Comparison of ENCODE assay signal across 30 cellular contexts in genomic region chr1:31120783-31121180, GRCh38.
"Had no signal": no experiment of that assay in that cellular context is flagged by ENCODE, and none has a peak within 500 bp of the region (broad histone marks: within the 10 kb centered on the region; RNA-seq: fewer than 3 reads in every experiment).

No MANE protein-coding gene starts in this region.

- H3K27me3 ChIP-seq: brain microvascular endothelial cell, esophagus muscularis mucosa, neural progenitor cell, upper lobe of left lung had no signal

- DNase-seq: activated CD4-positive, alpha-beta T cell treated with anti-CD3 and anti-CD28 coated beads for 48 hours; activated CD4-positive, alpha-beta T cell treated with anti-CD3 and anti-CD28 coated beads, Interleukin-2, amount 50 U/mL, for 48 hours; activated CD8-positive, alpha-beta memory T cell treated with anti-CD3 and anti-CD28 coated beads, Interleukin-2, amount 50 U/mL, for 4 hours; activated gamma-delta T cell; activated naive CD4-positive, alpha-beta T cell treated with anti-CD3 and anti-CD28 coated beads, Interleukin-2, amount 50 U/mL, for 16 hours; activated T-cell treated with anti-CD3 and anti-CD28 coated beads, Interleukin-2, amount 50 U/mL, for 24 hours; amniotic stem cell; brain microvascular endothelial cell; central memory CD4-positive, alpha-beta T cell; foreskin melanocyte; hippocampal formation; immature natural killer cell; mesendoderm; natural killer cell; occipital lobe; right cardiac atrium; spleen; stimulated activated CD4-positive, alpha-beta T cell treated with anti-CD3 and anti-CD28 coated beads, Interleukin-2, amount 100 ng/mL, for 48 hours; stimulated activated naive CD8-positive, alpha-beta T cell treated with anti-CD3 and anti-CD28 coated beads, Interleukin-15, Interleukin-2, amounts not matched to agents 100 U/mL and 50 U/mL, for 24 hours; upper lobe of left lung; WERI-Rb-1 had no signal

- H3K79me2 ChIP-seq: parathyroid adenoma had no signal

- FAIRE-seq: astrocyte, endothelial cell of umbilical vein had no signal

- H2AFZ ChIP-seq: parathyroid adenoma had no signal

- H3K4me2 ChIP-seq: neural progenitor cell had no signal

- H3K9ac ChIP-seq: neural progenitor cell, parathyroid adenoma had no signal

- H3K4me1 ChIP-seq: parathyroid adenoma, spleen, upper lobe of left lung had no signal

- H3K27ac ChIP-seq: brain microvascular endothelial cell, esophagus muscularis mucosa, neural progenitor cell, parathyroid adenoma, spleen, thoracic aorta, upper lobe of left lung, WERI-Rb-1 had no signal

- H3K4me3 ChIP-seq: esophagus muscularis mucosa, lung, neural progenitor cell, spleen, thoracic aorta, upper lobe of left lung had no signal

- H3K9me3 ChIP-seq: esophagus muscularis mucosa, spleen, thoracic aorta, upper lobe of left lung had no signal

- ATAC-seq: activated CD4-positive, CD25-positive, alpha-beta regulatory T cell treated with anti-CD3 and anti-CD28 coated beads, Interleukin-2, amount 50 U/mL, for 24 hours; left lobe of liver; stimulated activated naive CD8-positive, alpha-beta T cell treated with anti-CD3 and anti-CD28 coated beads, Interleukin-15, Interleukin-2, amounts not matched to agents 100 U/mL and 50 U/mL, for 24 hours had no signal

- H3K36me3 ChIP-seq: brain microvascular endothelial cell, esophagus muscularis mucosa, neural progenitor cell, spleen, thoracic aorta, upper lobe of left lung, WERI-Rb-1 had no signal
